1 cellular context compared by ENCODE assay signal in genomic region chr1:161305872-161306519, GRCh38.
TF ChIP-seq lines count a peak whose summit lies in the region.

No MANE protein-coding gene starts in this region.

TF ChIP-seq in K562, 482 proteins besides CTCF, POLR2A, EP300 and RAD21 (continued from another document and continues in another):
- TF ChIP-seq EGR1 (conservative IDR thresholded peaks at IDR 0.05) (0 out of 2 replicates have a peak, but pooled peaks have one; percentile 42), CCNT2 (IDR thresholded peaks at IDR 0.05; ENCODE audit: borderline replicate concordance, extremely low read depth, insufficient read length, low read depth, low read length) (no peak), POLR3A (IDR thresholded peaks at IDR 0.05; ENCODE audit: borderline replicate concordance, extremely low read depth, insufficient read depth, insufficient read length) (no peak), ELF2 (CRISPR knock-in tag; IDR thresholded peaks at IDR 0.05) (no peak), FOXJ3 (CRISPR knock-in tag; IDR thresholded peaks at IDR 0.05) (no peak), NBN (IDR thresholded peaks at IDR 0.05; ENCODE audit: low read depth) (peak; percentile 18; the same call in 1 of the 2 replicates), FOXA3 (CRISPR knock-in tag; conservative IDR thresholded peaks at IDR 0.05 in 1 of 2, IDR thresholded peaks at IDR 0.05 in 1 of 2) (0 out of 4 replicates have a peak, but pooled peaks of 1 of the 2 experiments have one; percentile 18), MYNN (IDR thresholded peaks at IDR 0.05) (no peak), MYNN (CRISPR knock-in tag; IDR thresholded peaks at IDR 0.05) (no peak), NR2C2 (CRISPR knock-in tag; IDR thresholded peaks at IDR 0.05) (no peak), NR2C2 (tag; IDR thresholded peaks at IDR 0.05) (no peak), PRPF4 (IDR thresholded peaks at IDR 0.05; ENCODE audit: insufficient read depth, low read depth, low read length, poor library complexity, severe bottlenecking) (no peak), GTF2E2 (tag; IDR thresholded peaks at IDR 0.05) (no peak), SIN3A (IDR thresholded peaks at IDR 0.05; ENCODE audit: borderline replicate concordance in 2 of 2, control insufficient read depth in 1 of 2, low read depth in 2 of 2, low read length in 2 of 2) (peak in 1 of 2 experiments; percentile 38; a peak in 1 of 4 replicates), ATF3 (IDR thresholded peaks at IDR 0.05) (no peak), ATF3 (CRISPR knock-in tag; conservative IDR thresholded peaks at IDR 0.05) (no peak), HEY1 (CRISPR knock-in tag; IDR thresholded peaks at IDR 0.05; ENCODE audit: borderline replicate concordance) (no peak), SMAD2 (IDR thresholded peaks at IDR 0.05; ENCODE audit: low read depth, low read length) (no peak), SIN3B (IDR thresholded peaks at IDR 0.05; ENCODE audit: low read depth) (no peak), SMARCA5 (IDR thresholded peaks at IDR 0.05) (no peak), NR2F6 (CRISPR knock-in tag; IDR thresholded peaks at IDR 0.05) (no peak), U2AF1 (optimal IDR thresholded peaks at IDR 0.05; ENCODE audit: low read depth, low read length) (no peak), NONO (IDR thresholded peaks at IDR 0.05; ENCODE audit: low read depth in 2 of 2, low read length in 1 of 2) (no peak), KLF13 (tag; IDR thresholded peaks at IDR 0.05; ENCODE audit: borderline replicate concordance, low read depth) (0 out of 2 replicates have a peak, but pooled peaks have one; percentile 43), ZNF133 (CRISPR knock-in tag; IDR thresholded peaks at IDR 0.05) (no peak), MCM2 (IDR thresholded peaks at IDR 0.05; ENCODE audit: low read depth) (no peak), DMBX1 (CRISPR knock-in tag; IDR thresholded peaks at IDR 0.05; ENCODE audit: borderline replicate concordance) (no peak), SREBF2 (CRISPR knock-in tag; IDR thresholded peaks at IDR 0.05) (no peak), HLTF (IDR thresholded peaks at IDR 0.05) (no peak), CHCHD3 (CRISPR knock-in tag; IDR thresholded peaks at IDR 0.05) (no peak), TCF3 (CRISPR knock-in tag; IDR thresholded peaks at IDR 0.05) (no peak), ZNF24 (IDR thresholded peaks at IDR 0.05) (no peak), SMARCB1 (IDR thresholded peaks at IDR 0.05; ENCODE audit: insufficient read length, low read depth) (no peak), HDAC8 (tag; IDR thresholded peaks at IDR 0.05) (no peak), MAFG (tag; conservative IDR thresholded peaks at IDR 0.05) (no peak), MIER1 (IDR thresholded peaks at IDR 0.05; ENCODE audit: low read depth) (no peak), PHF21A (IDR thresholded peaks at IDR 0.05; ENCODE audit: borderline replicate concordance, low read depth) (no peak), POLR3G (IDR thresholded peaks at IDR 0.05; ENCODE audit: extremely low read depth, insufficient read length, insufficient replicate concordance) (no peak), TCFL5 (CRISPR knock-in tag; conservative IDR thresholded peaks at IDR 0.05) (no peak), ZBTB12 (CRISPR knock-in tag; IDR thresholded peaks at IDR 0.05) (no peak), HSF4 (CRISPR knock-in tag; IDR thresholded peaks at IDR 0.05; ENCODE audit: borderline replicate concordance) (no peak), TCF15 (CRISPR knock-in tag; IDR thresholded peaks at IDR 0.05) (no peak), RBFOX2 (IDR thresholded peaks at IDR 0.05; ENCODE audit: low read depth, low read length) (peak; percentile 82), SETDB1 (IDR thresholded peaks at IDR 0.05; ENCODE audit: low read length) (no peak), SRSF1 (IDR thresholded peaks at IDR 0.05; ENCODE audit: low read depth, low read length) (no peak)
- TF ChIP-seq, protein P1, sequence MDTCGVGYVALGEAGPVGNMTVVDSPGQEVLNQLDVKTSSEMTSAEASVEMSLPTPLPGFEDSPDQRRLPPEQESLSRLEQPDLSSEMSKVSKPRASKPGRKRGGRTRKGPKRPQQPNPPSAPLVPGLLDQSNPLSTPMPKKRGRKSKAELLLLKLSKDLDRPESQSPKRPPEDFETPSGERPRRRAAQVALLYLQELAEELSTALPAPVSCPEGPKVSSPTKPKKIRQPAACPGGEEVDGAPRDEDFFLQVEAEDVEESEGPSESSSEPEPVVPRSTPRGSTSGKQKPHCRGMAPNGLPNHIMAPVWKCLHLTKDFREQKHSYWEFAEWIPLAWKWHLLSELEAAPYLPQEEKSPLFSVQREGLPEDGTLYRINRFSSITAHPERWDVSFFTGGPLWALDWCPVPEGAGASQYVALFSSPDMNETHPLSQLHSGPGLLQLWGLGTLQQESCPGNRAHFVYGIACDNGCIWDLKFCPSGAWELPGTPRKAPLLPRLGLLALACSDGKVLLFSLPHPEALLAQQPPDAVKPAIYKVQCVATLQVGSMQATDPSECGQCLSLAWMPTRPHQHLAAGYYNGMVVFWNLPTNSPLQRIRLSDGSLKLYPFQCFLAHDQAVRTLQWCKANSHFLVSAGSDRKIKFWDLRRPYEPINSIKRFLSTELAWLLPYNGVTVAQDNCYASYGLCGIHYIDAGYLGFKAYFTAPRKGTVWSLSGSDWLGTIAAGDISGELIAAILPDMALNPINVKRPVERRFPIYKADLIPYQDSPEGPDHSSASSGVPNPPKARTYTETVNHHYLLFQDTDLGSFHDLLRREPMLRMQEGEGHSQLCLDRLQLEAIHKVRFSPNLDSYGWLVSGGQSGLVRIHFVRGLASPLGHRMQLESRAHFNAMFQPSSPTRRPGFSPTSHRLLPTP (IDR thresholded peaks at IDR 0.05; ENCODE audit: borderline replicate concordance, extremely low read depth, insufficient read length), result no peak
- TF ChIP-seq, protein P2, sequence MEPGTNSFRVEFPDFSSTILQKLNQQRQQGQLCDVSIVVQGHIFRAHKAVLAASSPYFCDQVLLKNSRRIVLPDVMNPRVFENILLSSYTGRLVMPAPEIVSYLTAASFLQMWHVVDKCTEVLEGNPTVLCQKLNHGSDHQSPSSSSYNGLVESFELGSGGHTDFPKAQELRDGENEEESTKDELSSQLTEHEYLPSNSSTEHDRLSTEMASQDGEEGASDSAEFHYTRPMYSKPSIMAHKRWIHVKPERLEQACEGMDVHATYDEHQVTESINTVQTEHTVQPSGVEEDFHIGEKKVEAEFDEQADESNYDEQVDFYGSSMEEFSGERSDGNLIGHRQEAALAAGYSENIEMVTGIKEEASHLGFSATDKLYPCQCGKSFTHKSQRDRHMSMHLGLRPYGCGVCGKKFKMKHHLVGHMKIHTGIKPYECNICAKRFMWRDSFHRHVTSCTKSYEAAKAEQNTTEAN (CRISPR knock-in tag; IDR thresholded peaks at IDR 0.05), result no peak
- TF ChIP-seq, protein P3, sequence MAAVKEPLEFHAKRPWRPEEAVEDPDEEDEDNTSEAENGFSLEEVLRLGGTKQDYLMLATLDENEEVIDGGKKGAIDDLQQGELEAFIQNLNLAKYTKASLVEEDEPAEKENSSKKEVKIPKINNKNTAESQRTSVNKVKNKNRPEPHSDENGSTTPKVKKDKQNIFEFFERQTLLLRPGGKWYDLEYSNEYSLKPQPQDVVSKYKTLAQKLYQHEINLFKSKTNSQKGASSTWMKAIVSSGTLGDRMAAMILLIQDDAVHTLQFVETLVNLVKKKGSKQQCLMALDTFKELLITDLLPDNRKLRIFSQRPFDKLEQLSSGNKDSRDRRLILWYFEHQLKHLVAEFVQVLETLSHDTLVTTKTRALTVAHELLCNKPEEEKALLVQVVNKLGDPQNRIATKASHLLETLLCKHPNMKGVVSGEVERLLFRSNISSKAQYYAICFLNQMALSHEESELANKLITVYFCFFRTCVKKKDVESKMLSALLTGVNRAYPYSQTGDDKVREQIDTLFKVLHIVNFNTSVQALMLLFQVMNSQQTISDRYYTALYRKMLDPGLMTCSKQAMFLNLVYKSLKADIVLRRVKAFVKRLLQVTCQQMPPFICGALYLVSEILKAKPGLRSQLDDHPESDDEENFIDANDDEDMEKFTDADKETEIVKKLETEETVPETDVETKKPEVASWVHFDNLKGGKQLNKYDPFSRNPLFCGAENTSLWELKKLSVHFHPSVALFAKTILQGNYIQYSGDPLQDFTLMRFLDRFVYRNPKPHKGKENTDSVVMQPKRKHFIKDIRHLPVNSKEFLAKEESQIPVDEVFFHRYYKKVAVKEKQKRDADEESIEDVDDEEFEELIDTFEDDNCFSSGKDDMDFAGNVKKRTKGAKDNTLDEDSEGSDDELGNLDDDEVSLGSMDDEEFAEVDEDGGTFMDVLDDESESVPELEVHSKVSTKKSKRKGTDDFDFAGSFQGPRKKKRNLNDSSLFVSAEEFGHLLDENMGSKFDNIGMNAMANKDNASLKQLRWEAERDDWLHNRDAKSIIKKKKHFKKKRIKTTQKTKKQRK (IDR thresholded peaks at IDR 0.05; ENCODE audit: borderline replicate concordance, low read depth, low read length), result no peak
- TF ChIP-seq, protein P4, sequence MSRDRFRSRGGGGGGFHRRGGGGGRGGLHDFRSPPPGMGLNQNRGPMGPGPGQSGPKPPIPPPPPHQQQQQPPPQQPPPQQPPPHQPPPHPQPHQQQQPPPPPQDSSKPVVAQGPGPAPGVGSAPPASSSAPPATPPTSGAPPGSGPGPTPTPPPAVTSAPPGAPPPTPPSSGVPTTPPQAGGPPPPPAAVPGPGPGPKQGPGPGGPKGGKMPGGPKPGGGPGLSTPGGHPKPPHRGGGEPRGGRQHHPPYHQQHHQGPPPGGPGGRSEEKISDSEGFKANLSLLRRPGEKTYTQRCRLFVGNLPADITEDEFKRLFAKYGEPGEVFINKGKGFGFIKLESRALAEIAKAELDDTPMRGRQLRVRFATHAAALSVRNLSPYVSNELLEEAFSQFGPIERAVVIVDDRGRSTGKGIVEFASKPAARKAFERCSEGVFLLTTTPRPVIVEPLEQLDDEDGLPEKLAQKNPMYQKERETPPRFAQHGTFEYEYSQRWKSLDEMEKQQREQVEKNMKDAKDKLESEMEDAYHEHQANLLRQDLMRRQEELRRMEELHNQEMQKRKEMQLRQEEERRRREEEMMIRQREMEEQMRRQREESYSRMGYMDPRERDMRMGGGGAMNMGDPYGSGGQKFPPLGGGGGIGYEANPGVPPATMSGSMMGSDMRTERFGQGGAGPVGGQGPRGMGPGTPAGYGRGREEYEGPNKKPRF (IDR thresholded peaks at IDR 0.05; ENCODE audit: low read depth, low read length), result no peak
- TF ChIP-seq, protein P5, sequence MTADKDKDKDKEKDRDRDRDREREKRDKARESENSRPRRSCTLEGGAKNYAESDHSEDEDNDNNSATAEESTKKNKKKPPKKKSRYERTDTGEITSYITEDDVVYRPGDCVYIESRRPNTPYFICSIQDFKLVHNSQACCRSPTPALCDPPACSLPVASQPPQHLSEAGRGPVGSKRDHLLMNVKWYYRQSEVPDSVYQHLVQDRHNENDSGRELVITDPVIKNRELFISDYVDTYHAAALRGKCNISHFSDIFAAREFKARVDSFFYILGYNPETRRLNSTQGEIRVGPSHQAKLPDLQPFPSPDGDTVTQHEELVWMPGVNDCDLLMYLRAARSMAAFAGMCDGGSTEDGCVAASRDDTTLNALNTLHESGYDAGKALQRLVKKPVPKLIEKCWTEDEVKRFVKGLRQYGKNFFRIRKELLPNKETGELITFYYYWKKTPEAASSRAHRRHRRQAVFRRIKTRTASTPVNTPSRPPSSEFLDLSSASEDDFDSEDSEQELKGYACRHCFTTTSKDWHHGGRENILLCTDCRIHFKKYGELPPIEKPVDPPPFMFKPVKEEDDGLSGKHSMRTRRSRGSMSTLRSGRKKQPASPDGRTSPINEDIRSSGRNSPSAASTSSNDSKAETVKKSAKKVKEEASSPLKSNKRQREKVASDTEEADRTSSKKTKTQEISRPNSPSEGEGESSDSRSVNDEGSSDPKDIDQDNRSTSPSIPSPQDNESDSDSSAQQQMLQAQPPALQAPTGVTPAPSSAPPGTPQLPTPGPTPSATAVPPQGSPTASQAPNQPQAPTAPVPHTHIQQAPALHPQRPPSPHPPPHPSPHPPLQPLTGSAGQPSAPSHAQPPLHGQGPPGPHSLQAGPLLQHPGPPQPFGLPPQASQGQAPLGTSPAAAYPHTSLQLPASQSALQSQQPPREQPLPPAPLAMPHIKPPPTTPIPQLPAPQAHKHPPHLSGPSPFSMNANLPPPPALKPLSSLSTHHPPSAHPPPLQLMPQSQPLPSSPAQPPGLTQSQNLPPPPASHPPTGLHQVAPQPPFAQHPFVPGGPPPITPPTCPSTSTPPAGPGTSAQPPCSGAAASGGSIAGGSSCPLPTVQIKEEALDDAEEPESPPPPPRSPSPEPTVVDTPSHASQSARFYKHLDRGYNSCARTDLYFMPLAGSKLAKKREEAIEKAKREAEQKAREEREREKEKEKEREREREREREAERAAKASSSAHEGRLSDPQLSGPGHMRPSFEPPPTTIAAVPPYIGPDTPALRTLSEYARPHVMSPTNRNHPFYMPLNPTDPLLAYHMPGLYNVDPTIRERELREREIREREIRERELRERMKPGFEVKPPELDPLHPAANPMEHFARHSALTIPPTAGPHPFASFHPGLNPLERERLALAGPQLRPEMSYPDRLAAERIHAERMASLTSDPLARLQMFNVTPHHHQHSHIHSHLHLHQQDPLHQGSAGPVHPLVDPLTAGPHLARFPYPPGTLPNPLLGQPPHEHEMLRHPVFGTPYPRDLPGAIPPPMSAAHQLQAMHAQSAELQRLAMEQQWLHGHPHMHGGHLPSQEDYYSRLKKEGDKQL (CRISPR knock-in tag; IDR thresholded peaks at IDR 0.05; ENCODE audit: borderline replicate concordance), result no peak
- TF ChIP-seq, protein P6, sequence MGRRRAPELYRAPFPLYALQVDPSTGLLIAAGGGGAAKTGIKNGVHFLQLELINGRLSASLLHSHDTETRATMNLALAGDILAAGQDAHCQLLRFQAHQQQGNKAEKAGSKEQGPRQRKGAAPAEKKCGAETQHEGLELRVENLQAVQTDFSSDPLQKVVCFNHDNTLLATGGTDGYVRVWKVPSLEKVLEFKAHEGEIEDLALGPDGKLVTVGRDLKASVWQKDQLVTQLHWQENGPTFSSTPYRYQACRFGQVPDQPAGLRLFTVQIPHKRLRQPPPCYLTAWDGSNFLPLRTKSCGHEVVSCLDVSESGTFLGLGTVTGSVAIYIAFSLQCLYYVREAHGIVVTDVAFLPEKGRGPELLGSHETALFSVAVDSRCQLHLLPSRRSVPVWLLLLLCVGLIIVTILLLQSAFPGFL (CRISPR knock-in tag; IDR thresholded peaks at IDR 0.05), result no peak
